ENCODE assay signal across 17 cellular contexts in genomic region chr15:71186267-71186666, GRCh38.
"Had no signal": no experiment of that assay in that cellular context is flagged by ENCODE, and none has a peak within 500 bp of the region (broad histone marks: within the 10 kb centered on the region; RNA-seq: fewer than 3 reads in every experiment).

No MANE protein-coding gene starts in this region.

- H3K4me3 Mint-ChIP-seq: activated CD4-positive, alpha-beta T cell treated with anti-CD3 and anti-CD28 coated beads for 36 hours; activated CD8-positive, alpha-beta T cell treated with anti-CD3 and anti-CD28 coated beads for 36 hours; naive thymus-derived CD8-positive, alpha-beta T cell; stimulated activated naive CD8-positive, alpha-beta T cell treated with anti-CD3 and anti-CD28 coated beads, Interleukin-15, amount 100 ng/mL, for 72 hours; T-helper 17 cell had no signal

- H3K27me3 Mint-ChIP-seq: stimulated activated naive CD8-positive, alpha-beta T cell treated with anti-CD3 and anti-CD28 coated beads, Interleukin-15, amount 100 ng/mL, for 72 hours had no signal

- H3K27me3 ChIP-seq: esophagus squamous epithelium, right lobe of liver had no signal

- DNase-seq: activated CD4-positive, alpha-beta T cell treated with anti-CD3 and anti-CD28 coated beads for 36 hours; activated CD8-positive, alpha-beta T cell treated with anti-CD3 and anti-CD28 coated beads for 36 hours; activated gamma-delta T cell; activated T-cell treated with anti-CD3 and anti-CD28 coated beads, Interleukin-2, amount 50 U/mL, for 48 hours; amniotic stem cell; caudate nucleus; esophagus squamous epithelium; kidney glomerular epithelial cell; mammary epithelial cell; mucosa of descending colon; naive thymus-derived CD8-positive, alpha-beta T cell; nucleus accumbens; right lobe of liver; stimulated activated naive CD8-positive, alpha-beta T cell treated with anti-CD3 and anti-CD28 coated beads, Interleukin-15, amount 100 ng/mL, for 72 hours; T-helper 17 cell had no signal

- H3K27ac Mint-ChIP-seq: activated CD4-positive, alpha-beta T cell treated with anti-CD3 and anti-CD28 coated beads for 36 hours; activated CD8-positive, alpha-beta T cell treated with anti-CD3 and anti-CD28 coated beads for 36 hours; activated naive CD4-positive, alpha-beta T cell treated with anti-CD3 and anti-CD28 coated beads, Interleukin-2, amount 50 U/mL, for 72 hours; naive thymus-derived CD8-positive, alpha-beta T cell; stimulated activated naive CD8-positive, alpha-beta T cell treated with anti-CD3 and anti-CD28 coated beads, Interleukin-15, amount 100 ng/mL, for 72 hours; T-helper 17 cell had no signal

- H3K9me3 ChIP-seq: esophagus squamous epithelium, mucosa of descending colon, prostate gland, right lobe of liver had no signal

- H3K4me1 Mint-ChIP-seq: activated CD4-positive, alpha-beta T cell treated with anti-CD3 and anti-CD28 coated beads for 36 hours; naive thymus-derived CD8-positive, alpha-beta T cell; stimulated activated naive CD8-positive, alpha-beta T cell treated with anti-CD3 and anti-CD28 coated beads, Interleukin-15, amount 100 ng/mL, for 72 hours; T-helper 17 cell had no signal

- H3K36me3 Mint-ChIP-seq: activated naive CD4-positive, alpha-beta T cell treated with anti-CD3 and anti-CD28 coated beads, Interleukin-2, amount 50 U/mL, for 72 hours; naive thymus-derived CD8-positive, alpha-beta T cell had no signal

- H3K4me1 ChIP-seq: esophagus squamous epithelium, prostate gland, right lobe of liver had no signal

- H3K27ac ChIP-seq: esophagus squamous epithelium, right lobe of liver had no signal

- H3K4me3 ChIP-seq: esophagus squamous epithelium, mucosa of descending colon, prostate gland, right lobe of liver had no signal

- H3K9me3 Mint-ChIP-seq: stimulated activated naive CD8-positive, alpha-beta T cell treated with anti-CD3 and anti-CD28 coated beads, Interleukin-15, amount 100 ng/mL, for 72 hours had no signal

- H3K36me3 ChIP-seq: esophagus squamous epithelium, prostate gland, right lobe of liver had no signal
